9 cellular contexts compared by ENCODE assay signal in genomic region chr19:49488863-49489537, GRCh38. TPM values are rescaled to one million over a fixed set of nuclear protein-coding genes. Genes with fewer than 3 reads are reported as not detected.
DNase-seq lines count a peak whose midpoint lies in the region; ATAC-seq, FAIRE-seq and TF ChIP-seq lines count a peak whose summit lies in the region.
"Had no signal": no experiment of that assay in that cellular context is flagged by ENCODE, and none has a peak within 500 bp of the region (broad histone marks: within the 10 kb centered on the region; RNA-seq: fewer than 3 reads in every experiment).

No MANE protein-coding gene starts in this region.

- peak overlapping the region; percentile 98 for H3K4me3 Mint-ChIP-seq in activated CD4-positive, alpha-beta T cell treated with anti-CD3 and anti-CD28 coated beads, Interleukin-2, amount 10 ng/mL, durations not matched to agents 24 days and 14 days
- H3K4me3 Mint-ChIP-seq in activated naive CD8-positive, alpha-beta T cell treated with anti-CD3 and anti-CD28 coated beads for 36 hours = peak overlapping the region; percentile 93

- peaks cover 4% of the 10 kb centered on the region for H3K9me3 Mint-ChIP-seq in activated CD4-positive, alpha-beta T cell treated with anti-CD3 and anti-CD28 coated beads, Interleukin-2, amount 10 ng/mL, durations not matched to agents 24 days and 14 days
- peaks cover 2% of the 10 kb centered on the region for H3K9me3 Mint-ChIP-seq in activated naive CD8-positive, alpha-beta T cell treated with anti-CD3 and anti-CD28 coated beads for 36 hours

- H3K27me3 ChIP-seq in kidney epithelial cell (ENCODE audit: control insufficient read depth, insufficient read depth, low read length) = no peaks in the 10 kb centered on the region

- peaks cover 39% of the 10 kb centered on the region for H3K4me1 Mint-ChIP-seq in activated CD4-positive, alpha-beta T cell treated with anti-CD3 and anti-CD28 coated beads, Interleukin-2, amount 10 ng/mL, durations not matched to agents 24 days and 14 days
- H3K4me1 Mint-ChIP-seq in activated naive CD8-positive, alpha-beta T cell treated with anti-CD3 and anti-CD28 coated beads for 36 hours = peaks cover 42% of the 10 kb centered on the region

- H3K36me3 ChIP-seq in kidney epithelial cell (ENCODE audit: control insufficient read depth, insufficient read depth, low read length) = peaks cover 11% of the 10 kb centered on the region

- H3K27me3 Mint-ChIP-seq in activated CD4-positive, alpha-beta T cell treated with anti-CD3 and anti-CD28 coated beads, Interleukin-2, amount 10 ng/mL, durations not matched to agents 24 days and 14 days = peaks cover 3% of the 10 kb centered on the region
- peaks cover 33% of the 10 kb centered on the region for H3K27me3 Mint-ChIP-seq in activated naive CD8-positive, alpha-beta T cell treated with anti-CD3 and anti-CD28 coated beads for 36 hours

- no peak for TF ChIP-seq POLR2A in GM12892 (IDR thresholded peaks at IDR 0.05; ENCODE audit: low read depth, low read length)

- no peak for TF ChIP-seq CTCF in kidney epithelial cell (IDR thresholded peaks at IDR 0.05; ENCODE audit: insufficient read depth, low read length, poor library complexity, severe bottlenecking)

- intact Hi-C loops in activated CD4-positive, alpha-beta T cell treated with anti-CD3 and anti-CD28 coated beads, Interleukin-2, amount 10 ng/mL, durations not matched to agents 24 days and 14 days (cut with micrococcal nuclease) = loop anchor here (5.0 kb wide), 1 partner anchor 37 kb away; the partner anchor contains the start of genes ALDH16A1 and PIH1D1

- no peak for ATAC-seq in HG03520 (IDR thresholded peaks at IDR 0.05; ENCODE audit: unreplicated experiment)
- no peak for ATAC-seq in GM18498 (IDR thresholded peaks at IDR 0.05; ENCODE audit: unreplicated experiment)

- H3K36me3 Mint-ChIP-seq in activated CD4-positive, alpha-beta T cell treated with anti-CD3 and anti-CD28 coated beads, Interleukin-2, amount 10 ng/mL, durations not matched to agents 24 days and 14 days (ENCODE audit: low read depth) = peaks cover 79% of the 10 kb centered on the region
- H3K36me3 Mint-ChIP-seq in activated naive CD8-positive, alpha-beta T cell treated with anti-CD3 and anti-CD28 coated beads for 36 hours = peaks cover 73% of the 10 kb centered on the region

- peak overlapping the region; percentile 81 for H3K4me3 ChIP-seq in kidney epithelial cell (ENCODE audit: low read depth, low read length)

- peak overlapping the region; percentile 98 for H3K27ac Mint-ChIP-seq in activated CD4-positive, alpha-beta T cell treated with anti-CD3 and anti-CD28 coated beads, Interleukin-2, amount 10 ng/mL, durations not matched to agents 24 days and 14 days
- H3K27ac Mint-ChIP-seq in activated naive CD8-positive, alpha-beta T cell treated with anti-CD3 and anti-CD28 coated beads for 36 hours = peak overlapping the region; percentile 97

- peak; percentile 74 for DNase-seq in activated CD4-positive, alpha-beta T cell treated with anti-CD3 and anti-CD28 coated beads, Interleukin-2, amount 10 ng/mL, durations not matched to agents 24 days and 14 days
- DNase-seq in activated CD4-positive, alpha-beta T cell treated with anti-CD3 and anti-CD28 coated beads for 48 hours = no peak
- DNase-seq in activated naive CD8-positive, alpha-beta T cell treated with anti-CD3 and anti-CD28 coated beads for 36 hours = no peak
- no peak for DNase-seq in kidney epithelial cell (ENCODE audit: low read depth)
- DNase-seq in GM12892 (ENCODE audit: insufficient read length) = no peak
- DNase-seq: midbrain had no signal

- FAIRE-seq in GM12892 (lab: Jason Lieb, UNC) = no peak

- H3K27ac ChIP-seq in temporal lobe (ENCODE audit: low read depth, low read length) = peak overlapping the region; percentile 3

RNA-seq across cellular contexts. Expression of gene RPL13A, which starts 1.6 kb away (rescaled TPM):
- total RNA-seq in activated CD4-positive, alpha-beta T cell treated with anti-CD3 and anti-CD28 coated beads, Interleukin-2, amount 10 ng/mL, durations not matched to agents 24 days and 14 days = 3,031 and 3,032 TPM in 2 replicates
- 1,000 to 10,000 TPM; 3,663 to 3,691 TPM for total RNA-seq in activated naive CD8-positive, alpha-beta T cell treated with anti-CD3 and anti-CD28 coated beads for 36 hours
- total RNA-seq in kidney epithelial cell = 2,967 and 3,596 TPM in 2 replicates
- total RNA-seq in temporal lobe = 1,467 TPM
- polyA plus RNA-seq in GM12892 (2012; ENCODE audit: missing spikeins) = 4,907 TPM

RNA-seq across cellular contexts. Expression of gene RPS11, which starts 7.2 kb away (rescaled TPM):
- total RNA-seq in activated CD4-positive, alpha-beta T cell treated with anti-CD3 and anti-CD28 coated beads, Interleukin-2, amount 10 ng/mL, durations not matched to agents 24 days and 14 days = 2,059 and 2,078 TPM in 2 replicates
- 1,000 to 10,000 TPM; 2,825 to 2,867 TPM for total RNA-seq in activated naive CD8-positive, alpha-beta T cell treated with anti-CD3 and anti-CD28 coated beads for 36 hours
- 3,617 and 3,738 TPM in 2 replicates for total RNA-seq in kidney epithelial cell
- 4,583 TPM for total RNA-seq in temporal lobe
- 6,590 TPM for polyA plus RNA-seq in GM12892 (2012; ENCODE audit: missing spikeins)

RNA-seq across cellular contexts. Expression of gene FLT3LG, which starts 15.0 kb away (rescaled TPM):
- 51.8 and 57.6 TPM in 2 replicates for total RNA-seq in activated CD4-positive, alpha-beta T cell treated with anti-CD3 and anti-CD28 coated beads, Interleukin-2, amount 10 ng/mL, durations not matched to agents 24 days and 14 days
- total RNA-seq in activated naive CD8-positive, alpha-beta T cell treated with anti-CD3 and anti-CD28 coated beads for 36 hours = 10 to 100 TPM; 61.0 to 63.5 TPM
- total RNA-seq in kidney epithelial cell = 2.3 and 3.0 TPM in 2 replicates
- total RNA-seq in temporal lobe = 0.25 TPM
- polyA plus RNA-seq in GM12892 (2012; ENCODE audit: missing spikeins) = 4.3 TPM

RNA-seq across cellular contexts. Expression of gene FCGRT, which starts 23.5 kb away (rescaled TPM):
- 0.99 and 1.1 TPM in 2 replicates for total RNA-seq in activated CD4-positive, alpha-beta T cell treated with anti-CD3 and anti-CD28 coated beads, Interleukin-2, amount 10 ng/mL, durations not matched to agents 24 days and 14 days
- 10 to 100 TPM; 11.5 to 12.2 TPM for total RNA-seq in activated naive CD8-positive, alpha-beta T cell treated with anti-CD3 and anti-CD28 coated beads for 36 hours
- total RNA-seq in kidney epithelial cell (66.7 and 80.2 TPM in 2 replicates), temporal lobe (16.2 TPM)
- polyA plus RNA-seq in GM12892 (2012; ENCODE audit: missing spikeins) = not detected

RNA-seq across cellular contexts. Expression of gene ALDH16A1, which starts 36.0 kb away (rescaled TPM):
- total RNA-seq in activated CD4-positive, alpha-beta T cell treated with anti-CD3 and anti-CD28 coated beads, Interleukin-2, amount 10 ng/mL, durations not matched to agents 24 days and 14 days = 27.2 and 28.4 TPM in 2 replicates
- 10 to 100 TPM; 34.4 to 42.0 TPM for total RNA-seq in activated naive CD8-positive, alpha-beta T cell treated with anti-CD3 and anti-CD28 coated beads for 36 hours
- total RNA-seq in kidney epithelial cell = 21.8 and 32.9 TPM in 2 replicates
- 4.4 TPM for total RNA-seq in temporal lobe
- polyA plus RNA-seq in GM12892 (2012; ENCODE audit: missing spikeins) = 1.9 TPM

Comparison
In these comparisons a context has a peak if more than half of its experiments do, and no peak if none do; other contexts are left out.
1. RNA of gene FLT3LG, which starts 15.0 kb away (total RNA-seq): 61.0 to 63.5 TPM in activated naive CD8-positive, alpha-beta T cell treated with anti-CD3 and anti-CD28 coated beads for 36 hours and 51.8 to 57.6 TPM in activated CD4-positive, alpha-beta T cell treated with anti-CD3 and anti-CD28 coated beads, Interleukin-2, amount 10 ng/mL, durations not matched to agents 24 days and 14 days; 2.3 to 3.0 TPM in kidney epithelial cell and 0.25 TPM in temporal lobe (single experiment); every median in the first group is over 10 times any median in the second.